Comparison of ENCODE assay signal across 1 cellular context in the genomic region with DNA sequence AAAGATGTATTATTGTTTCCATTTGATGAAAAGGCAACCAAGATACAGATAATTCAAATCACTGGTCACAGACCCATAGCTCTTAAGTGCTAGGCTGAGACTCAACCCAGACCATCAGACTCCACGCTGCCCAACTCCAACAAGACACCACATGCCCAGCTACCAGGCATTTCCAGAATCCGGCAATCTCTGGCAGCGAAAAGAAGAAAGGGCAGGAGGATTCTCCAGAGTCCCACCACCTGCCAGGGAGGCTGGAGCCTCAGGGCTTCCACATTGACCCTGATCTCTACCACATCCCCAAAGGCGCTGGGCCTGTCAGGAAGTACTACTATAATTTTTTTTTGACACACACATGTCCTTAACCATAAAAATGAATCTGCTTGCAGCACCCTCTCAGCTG.
TF ChIP-seq lines count a peak whose summit lies in the region.

No MANE protein-coding gene starts in this region.

TF ChIP-seq in GM23338, 12 proteins besides CTCF, POLR2A, EP300 and RAD21 (continued from another document):
- TF ChIP-seq, protein P1, sequence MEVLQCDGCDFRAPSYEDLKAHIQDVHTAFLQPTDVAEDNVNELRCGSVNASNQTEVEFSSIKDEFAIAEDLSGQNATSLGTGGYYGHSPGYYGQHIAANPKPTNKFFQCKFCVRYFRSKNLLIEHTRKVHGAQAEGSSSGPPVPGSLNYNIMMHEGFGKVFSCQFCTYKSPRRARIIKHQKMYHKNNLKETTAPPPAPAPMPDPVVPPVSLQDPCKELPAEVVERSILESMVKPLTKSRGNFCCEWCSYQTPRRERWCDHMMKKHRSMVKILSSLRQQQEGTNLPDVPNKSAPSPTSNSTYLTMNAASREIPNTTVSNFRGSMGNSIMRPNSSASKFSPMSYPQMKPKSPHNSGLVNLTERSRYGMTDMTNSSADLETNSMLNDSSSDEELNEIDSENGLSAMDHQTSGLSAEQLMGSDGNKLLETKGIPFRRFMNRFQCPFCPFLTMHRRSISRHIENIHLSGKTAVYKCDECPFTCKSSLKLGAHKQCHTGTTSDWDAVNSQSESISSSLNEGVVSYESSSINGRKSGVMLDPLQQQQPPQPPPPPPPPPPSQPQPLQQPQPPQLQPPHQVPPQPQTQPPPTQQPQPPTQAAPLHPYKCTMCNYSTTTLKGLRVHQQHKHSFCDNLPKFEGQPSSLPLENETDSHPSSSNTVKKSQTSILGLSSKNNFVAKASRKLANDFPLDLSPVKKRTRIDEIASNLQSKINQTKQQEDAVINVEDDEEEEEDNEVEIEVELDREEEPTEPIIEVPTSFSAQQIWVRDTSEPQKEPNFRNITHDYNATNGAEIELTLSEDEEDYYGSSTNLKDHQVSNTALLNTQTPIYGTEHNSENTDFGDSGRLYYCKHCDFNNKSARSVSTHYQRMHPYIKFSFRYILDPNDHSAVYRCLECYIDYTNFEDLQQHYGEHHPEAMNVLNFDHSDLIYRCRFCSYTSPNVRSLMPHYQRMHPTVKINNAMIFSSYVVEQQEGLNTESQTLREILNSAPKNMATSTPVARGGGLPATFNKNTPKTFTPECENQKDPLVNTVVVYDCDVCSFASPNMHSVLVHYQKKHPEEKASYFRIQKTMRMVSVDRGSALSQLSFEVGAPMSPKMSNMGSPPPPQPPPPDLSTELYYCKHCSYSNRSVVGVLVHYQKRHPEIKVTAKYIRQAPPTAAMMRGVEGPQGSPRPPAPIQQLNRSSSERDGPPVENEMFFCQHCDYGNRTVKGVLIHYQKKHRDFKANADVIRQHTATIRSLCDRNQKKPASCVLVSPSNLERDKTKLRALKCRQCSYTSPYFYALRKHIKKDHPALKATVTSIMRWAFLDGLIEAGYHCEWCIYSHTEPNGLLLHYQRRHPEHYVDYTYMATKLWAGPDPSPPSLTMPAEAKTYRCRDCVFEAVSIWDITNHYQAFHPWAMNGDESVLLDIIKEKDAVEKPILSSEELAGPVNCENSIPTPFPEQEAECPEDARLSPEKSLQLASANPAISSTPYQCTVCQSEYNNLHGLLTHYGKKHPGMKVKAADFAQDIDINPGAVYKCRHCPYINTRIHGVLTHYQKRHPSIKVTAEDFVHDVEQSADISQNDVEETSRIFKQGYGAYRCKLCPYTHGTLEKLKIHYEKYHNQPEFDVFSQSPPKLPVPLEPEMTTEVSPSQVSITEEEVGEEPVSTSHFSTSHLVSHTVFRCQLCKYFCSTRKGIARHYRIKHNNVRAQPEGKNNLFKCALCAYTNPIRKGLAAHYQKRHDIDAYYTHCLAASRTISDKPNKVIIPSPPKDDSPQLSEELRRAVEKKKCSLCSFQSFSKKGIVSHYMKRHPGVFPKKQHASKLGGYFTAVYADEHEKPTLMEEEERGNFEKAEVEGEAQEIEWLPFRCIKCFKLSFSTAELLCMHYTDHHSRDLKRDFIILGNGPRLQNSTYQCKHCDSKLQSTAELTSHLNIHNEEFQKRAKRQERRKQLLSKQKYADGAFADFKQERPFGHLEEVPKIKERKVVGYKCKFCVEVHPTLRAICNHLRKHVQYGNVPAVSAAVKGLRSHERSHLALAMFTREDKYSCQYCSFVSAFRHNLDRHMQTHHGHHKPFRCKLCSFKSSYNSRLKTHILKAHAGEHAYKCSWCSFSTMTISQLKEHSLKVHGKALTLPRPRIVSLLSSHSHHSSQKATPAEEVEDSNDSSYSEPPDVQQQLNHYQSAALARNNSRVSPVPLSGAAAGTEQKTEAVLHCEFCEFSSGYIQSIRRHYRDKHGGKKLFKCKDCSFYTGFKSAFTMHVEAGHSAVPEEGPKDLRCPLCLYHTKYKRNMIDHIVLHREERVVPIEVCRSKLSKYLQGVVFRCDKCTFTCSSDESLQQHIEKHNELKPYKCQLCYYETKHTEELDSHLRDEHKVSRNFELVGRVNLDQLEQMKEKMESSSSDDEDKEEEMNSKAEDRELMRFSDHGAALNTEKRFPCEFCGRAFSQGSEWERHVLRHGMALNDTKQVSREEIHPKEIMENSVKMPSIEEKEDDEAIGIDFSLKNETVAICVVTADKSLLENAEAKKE (CRISPR knock-in tag; IDR thresholded peaks at IDR 0.05): no peak
- no peak for TF ChIP-seq STAT1 (IDR thresholded peaks at IDR 0.05; ENCODE audit: unreplicated experiment)
TF ChIP-seq in GM23338: peak in this region for 0.
